ENCODE assay signal across 18 cellular contexts in genomic region chr9:90726215-90726614, GRCh38.
A peak's percentile ranks its signal among the peaks of the same experiment; 100 is the strongest.
DNase-seq lines count a peak whose midpoint lies in the region; ATAC-seq and TF ChIP-seq lines count a peak whose summit lies in the region.
"Had no signal": no experiment of that assay in that cellular context is flagged by ENCODE, and none has a peak within 500 bp of the region (broad histone marks: within the 10 kb centered on the region; RNA-seq: fewer than 3 reads in every experiment).

No MANE protein-coding gene starts in this region.

- H3K27ac Mint-ChIP-seq in WTC11 (no peak overlapping the region), neural progenitor cell (no peak overlapping the region)
- H3K27ac Mint-ChIP-seq: activated naive CD4-positive, alpha-beta T cell treated with anti-CD3 and anti-CD28 coated beads for 36 hours had no signal

- no peak overlapping the region for H2AFZ ChIP-seq in Loucy (ENCODE audit: low read length)
- no peak overlapping the region for H2AFZ ChIP-seq in neural progenitor cell (replicated peaks)
- H2AFZ ChIP-seq: hepatocyte had no signal

- H3K9me2 ChIP-seq in Loucy (replicated peaks; ENCODE audit: low read depth, low read length): no peaks in the 10 kb centered on the region

- H3K9me3 Mint-ChIP-seq in WTC11: peaks cover 10% of the 10 kb centered on the region
- peaks cover 2% of the 10 kb centered on the region for H3K9me3 Mint-ChIP-seq in neural progenitor cell
- H3K9me3 Mint-ChIP-seq: activated naive CD4-positive, alpha-beta T cell treated with anti-CD3 and anti-CD28 coated beads for 36 hours had no signal

- TF ChIP-seq CTCF in Loucy (conservative IDR thresholded peaks at IDR 0.05; ENCODE audit: low read length) (peak; percentile 53), WTC11 (IDR thresholded peaks at IDR 0.05) (peak; percentile 30; the same call in 1 of the 2 replicates), neural progenitor cell (IDR thresholded peaks at IDR 0.05) (peak; percentile 48)

- H3F3A ChIP-seq in Loucy (ENCODE audit: low read depth) (no peaks in the 10 kb centered on the region), neural progenitor cell (ENCODE audit: low read depth) (no peaks in the 10 kb centered on the region)

- H4K20me1 ChIP-seq in Loucy (ENCODE audit: insufficient read depth, low read length, poor library complexity, severe bottlenecking): no peaks in the 10 kb centered on the region
- H4K20me1 ChIP-seq in neural progenitor cell (ENCODE audit: low read depth): no peaks in the 10 kb centered on the region

- H3K36me3 ChIP-seq in Loucy (ENCODE audit: insufficient read depth, low read length): no peaks in the 10 kb centered on the region
- no peaks in the 10 kb centered on the region for H3K36me3 ChIP-seq in neural progenitor cell
- H3K36me3 ChIP-seq: HAP-1, left ventricle myocardium inferior had no signal

- no peaks in the 10 kb centered on the region for H3K4me1 ChIP-seq in Loucy (ENCODE audit: insufficient read depth, low read length, poor library complexity, severe bottlenecking)
- H3K4me1 ChIP-seq in neural progenitor cell: no peaks in the 10 kb centered on the region
- H3K4me1 ChIP-seq: A549, HAP-1, left ventricle myocardium inferior had no signal

- H3K9ac ChIP-seq in Loucy (ENCODE audit: low read depth, low read length, poor library complexity, severe bottlenecking) (no peak overlapping the region), neural progenitor cell (no peak overlapping the region)

- CTCF ChIA-PET in WTC11 (lab: Charles Lee): interaction anchor here (0.6 to 1.5 kb wide), 4 partner anchors 12 to 452 kb away, joined by 3 to 4 read pairs (median 3); no protein-coding TSS in a partner anchor

- DNase-seq in NCI-H2171 treated with DMSO at 0.1 percent for 48 hours (lab: John Stamatoyannopoulos, UW) (peak; percentile 42), NCI-H2171 (lab: John Stamatoyannopoulos, UW) (no peak), WTC11 (ENCODE audit: low spot score) (peak; percentile 60), neural progenitor cell (ENCODE audit: low spot score) (peak; percentile 19)
- DNase-seq: activated naive CD4-positive, alpha-beta T cell treated with anti-CD3 and anti-CD28 coated beads for 36 hours; dermis blood vessel endothelial cell; left ventricle myocardium inferior; NCI-H1105; NCI-H446 treated with DMSO at 0.1 percent for 48 hours; stimulated activated CD4-positive, alpha-beta T cell treated with anti-CD3 and anti-CD28 coated beads, Interleukin-15, amount 100 ng/mL, for 24 hours; substantia nigra had no signal

- H3K4me1 Mint-ChIP-seq in WTC11 (no peaks in the 10 kb centered on the region), neural progenitor cell (peaks cover 7% of the 10 kb centered on the region)

- no peak overlapping the region for H3K4me3 Mint-ChIP-seq in WTC11
- no peak overlapping the region for H3K4me3 Mint-ChIP-seq in neural progenitor cell
- H3K4me3 Mint-ChIP-seq: activated naive CD4-positive, alpha-beta T cell treated with anti-CD3 and anti-CD28 coated beads for 36 hours had no signal

- peak; percentile 70 for ATAC-seq in WTC11
- no peak for ATAC-seq in HG03439 (IDR thresholded peaks at IDR 0.05; ENCODE audit: unreplicated experiment)
- no peak for ATAC-seq in GM21529 (IDR thresholded peaks at IDR 0.05; ENCODE audit: unreplicated experiment)
- no peak for ATAC-seq in GM21528 (IDR thresholded peaks at IDR 0.05; ENCODE audit: low FRiP score, unreplicated experiment)
- ATAC-seq: A549 had no signal

- H3K27ac ChIP-seq in neural progenitor cell: no peak overlapping the region
- H3K27ac ChIP-seq: A549, hepatocyte, left ventricle myocardium inferior had no signal

- H3K27me3 ChIP-seq in Loucy (ENCODE audit: insufficient read depth, low read length, poor library complexity, severe bottlenecking) (no peaks in the 10 kb centered on the region), neural progenitor cell (no peaks in the 10 kb centered on the region)
- H3K27me3 ChIP-seq: hepatocyte had no signal

- H3K4me2 ChIP-seq in Loucy (ENCODE audit: low read depth, low read length, poor library complexity, severe bottlenecking) (no peak overlapping the region), neural progenitor cell (no peak overlapping the region)
- H3K4me2 ChIP-seq: A549, hepatocyte had no signal

- POLR2A ChIA-PET in WTC11 (lab: Charles Lee): no interaction called here

- H3K9me3 ChIP-seq in Loucy (ENCODE audit: insufficient read depth, low read depth, low read length): no peaks in the 10 kb centered on the region
- H3K9me3 ChIP-seq in neural progenitor cell (ENCODE audit: low read depth): no peaks in the 10 kb centered on the region
- H3K9me3 ChIP-seq: A549, HAP-1, left ventricle myocardium inferior had no signal

- H3K36me3 Mint-ChIP-seq in WTC11 (no peaks in the 10 kb centered on the region; the same call in 1 of the 2 replicates), neural progenitor cell (no peaks in the 10 kb centered on the region)

- H3K4me3 ChIP-seq in Loucy (ENCODE audit: low read length, poor library complexity, severe bottlenecking): no peak overlapping the region
- H3K4me3 ChIP-seq in neural progenitor cell: no peak overlapping the region
- H3K4me3 ChIP-seq: A549, HAP-1, hepatocyte, left ventricle myocardium inferior had no signal

- H3K27me3 Mint-ChIP-seq in WTC11 (ENCODE audit: low read depth) (no peaks in the 10 kb centered on the region; the same call in 1 of the 2 replicates), neural progenitor cell (ENCODE audit: insufficient read depth, low read depth) (peaks cover 2% of the 10 kb centered on the region)

- no peaks in the 10 kb centered on the region for H3K79me2 ChIP-seq in Loucy (ENCODE audit: insufficient read depth, low read length)
- H3K79me2 ChIP-seq in neural progenitor cell (ENCODE audit: low read depth): no peaks in the 10 kb centered on the region
- H3K79me2 ChIP-seq: hepatocyte had no signal

TF ChIP-seq in WTC11, 78 proteins besides CTCF, POLR2A, EP300 and RAD21:
- TF ChIP-seq NFE2L1 (CRISPR knock-in tag; IDR thresholded peaks at IDR 0.05) (no peak), ZNF423 (CRISPR knock-in tag; IDR thresholded peaks at IDR 0.05) (peak; percentile 80)
